8 cellular contexts compared by ENCODE assay signal in the genomic region with DNA sequence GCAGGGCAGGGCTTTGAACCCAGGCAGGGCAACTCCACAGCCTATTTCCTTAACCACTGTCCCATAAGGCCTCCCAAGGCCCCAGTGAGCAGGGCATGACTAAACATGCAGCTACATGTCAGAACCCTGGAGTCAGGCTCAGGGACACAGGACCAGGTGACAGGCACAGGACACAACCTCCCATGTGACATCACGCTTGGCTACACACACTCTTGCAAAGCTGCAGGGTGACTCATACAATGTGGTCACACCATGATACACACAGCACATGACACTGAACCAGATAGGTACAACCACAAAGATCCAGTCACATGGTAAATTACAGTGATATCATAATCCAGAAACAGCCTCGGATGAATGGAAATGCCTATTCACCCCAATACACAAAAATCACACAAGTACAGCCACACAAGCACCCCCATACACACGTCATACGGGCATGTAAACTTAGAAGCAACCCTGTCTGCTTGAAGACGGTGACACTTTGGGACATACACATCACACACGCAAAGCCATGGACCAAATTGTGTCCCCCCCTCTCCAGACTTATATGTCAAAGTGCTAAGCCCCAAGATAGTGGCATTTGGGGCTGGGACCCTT. TPM values are rescaled to one million over a fixed set of nuclear protein-coding genes. Genes with fewer than 3 reads are reported as not detected.
DNase-seq lines count a peak whose midpoint lies in the region; ATAC-seq and TF ChIP-seq lines count a peak whose summit lies in the region.

No MANE protein-coding gene starts in this region.

- H3K9me3 ChIP-seq in spleen: peaks cover 0 to 9% (median 2%) of the 10 kb centered on the region in 8 donors

- peaks cover 7% of the 10 kb centered on the region for H3K27me3 Mint-ChIP-seq in activated CD4-positive, alpha-beta memory T cell treated with anti-CD3 and anti-CD28 coated beads, Interleukin-2, amount 10 ng/mL, durations not matched to agents 7 days and 5 days

- TF ChIP-seq POLR2A in spleen (IDR thresholded peaks at IDR 0.05): no peak

- H3K4me3 Mint-ChIP-seq in activated CD4-positive, alpha-beta memory T cell treated with anti-CD3 and anti-CD28 coated beads, Interleukin-2, amount 10 ng/mL, durations not matched to agents 7 days and 5 days: no peak overlapping the region

- no peak overlapping the region for H3K27ac Mint-ChIP-seq in activated CD4-positive, alpha-beta memory T cell treated with anti-CD3 and anti-CD28 coated beads, Interleukin-2, amount 10 ng/mL, durations not matched to agents 7 days and 5 days

- CTCF ChIA-PET in activated CD4-positive, alpha-beta memory T cell treated with anti-CD3 and anti-CD28 coated beads, Interleukin-2, amount 10 ng/mL, durations not matched to agents 7 days and 5 days (lab: Charles Lee): no interaction called here

- peak overlapping the region in 3 of 8 donors; percentile 5 to 46 (median 11) for H3K27ac ChIP-seq in spleen

- intact Hi-C loops in spleen (cut with DNase I; ENCODE audit: low total_unique reads): no loop called here

- TF ChIP-seq CTCF in spleen (IDR thresholded peaks at IDR 0.05 in 8 of 11, conservative IDR thresholded peaks at IDR 0.05 in 3 of 11): no peak

- no peaks in the 10 kb centered on the region for H3K4me1 ChIP-seq in spleen

- 62 to 74% (median 68%) methylated on average over 5 to 6 of the region's 6 CpGs for WGBS in spleen, 5 donors

- peak; percentile 75 to 85 for ATAC-seq in activated CD4-positive, CD25-positive, alpha-beta regulatory T cell treated with anti-CD3 and anti-CD28 coated beads, Interleukin-2, amount 50 U/mL, for 24 hours
- peak; percentile 73 for ATAC-seq in GM21528 (IDR thresholded peaks at IDR 0.05; ENCODE audit: low FRiP score, unreplicated experiment)

- H3K36me3 Mint-ChIP-seq in activated CD4-positive, alpha-beta memory T cell treated with anti-CD3 and anti-CD28 coated beads, Interleukin-2, amount 10 ng/mL, durations not matched to agents 7 days and 5 days (ENCODE audit: low read depth): no peaks in the 10 kb centered on the region

- no peak for DNase-seq in activated CD4-positive, CD25-positive, alpha-beta regulatory T cell treated with anti-CD3 and anti-CD28 coated beads, Interleukin-2, amount 50 U/mL, for 72 hours
- DNase-seq in HPDE6-E6E7 (ENCODE audit: extremely low spot score): peak; percentile 27
- DNase-seq in activated CD4-positive, alpha-beta memory T cell treated with anti-CD3 and anti-CD28 coated beads, Interleukin-2, amount 10 ng/mL, durations not matched to agents 7 days and 5 days: peak; percentile 28
- DNase-seq in spleen: peak; percentile 83
- no peak for DNase-seq in NCI-H524 (lab: John Stamatoyannopoulos, UW)
- DNase-seq in stimulated activated naive CD4-positive, alpha-beta T cell treated with Interleukin-2 at 50 U/mL for 16 hours (lab: John Stamatoyannopoulos, UW): no peak

- peaks cover 0 to 61% (median 0%) of the 10 kb centered on the region in 7 donors for H3K27me3 ChIP-seq in spleen (replicated peaks in 1 of 7)

- POLR2A ChIA-PET in activated CD4-positive, alpha-beta memory T cell treated with anti-CD3 and anti-CD28 coated beads, Interleukin-2, amount 10 ng/mL, durations not matched to agents 7 days and 5 days (lab: Charles Lee): no interaction called here

- no peaks in the 10 kb centered on the region for H3K36me3 ChIP-seq in spleen

- H3K4me3 ChIP-seq in spleen: no peak overlapping the region

- H3K9me3 Mint-ChIP-seq in activated CD4-positive, alpha-beta memory T cell treated with anti-CD3 and anti-CD28 coated beads, Interleukin-2, amount 10 ng/mL, durations not matched to agents 7 days and 5 days: peaks cover 12% of the 10 kb centered on the region

- no peaks in the 10 kb centered on the region for H3K4me1 Mint-ChIP-seq in activated CD4-positive, alpha-beta memory T cell treated with anti-CD3 and anti-CD28 coated beads, Interleukin-2, amount 10 ng/mL, durations not matched to agents 7 days and 5 days

RNA-seq across cellular contexts. Expression of a gene that starts 14.5 kb away (rescaled TPM):
- not detected for total RNA-seq in activated CD4-positive, alpha-beta memory T cell treated with anti-CD3 and anti-CD28 coated beads, Interleukin-2, amount 10 ng/mL, durations not matched to agents 7 days and 5 days
- not detected for total RNA-seq in spleen
- polyA plus RNA-seq in spleen: under 1 TPM; 0.19 to 0.26 (median 0.20) TPM

RNA-seq across cellular contexts. Expression of a gene that starts 23.5 kb away (rescaled TPM):
- total RNA-seq in activated CD4-positive, alpha-beta memory T cell treated with anti-CD3 and anti-CD28 coated beads, Interleukin-2, amount 10 ng/mL, durations not matched to agents 7 days and 5 days: under 1 TPM in 1 of 2 experiments, not detected in 1; 0.35 TPM
- 1 to 10 TPM in 1 of 7 donors, under 1 TPM in 1, not detected in 5; 0.37 to 1.2 TPM for total RNA-seq in spleen
- under 1 TPM; 0.65 to 0.86 (median 0.65) TPM for polyA plus RNA-seq in spleen

RNA-seq across cellular contexts. Expression of a gene that starts 42.0 kb away (rescaled TPM):
- not detected for total RNA-seq in activated CD4-positive, alpha-beta memory T cell treated with anti-CD3 and anti-CD28 coated beads, Interleukin-2, amount 10 ng/mL, durations not matched to agents 7 days and 5 days
- total RNA-seq in spleen: not detected
- under 1 TPM in 1 of 3 donors, not detected in 2; 0.03 TPM for polyA plus RNA-seq in spleen

RNA-seq across cellular contexts. Expression of a gene that starts 56.1 kb away (rescaled TPM):
- not detected for total RNA-seq in activated CD4-positive, alpha-beta memory T cell treated with anti-CD3 and anti-CD28 coated beads, Interleukin-2, amount 10 ng/mL, durations not matched to agents 7 days and 5 days
- under 1 TPM in 1 of 7 donors, not detected in 6; 0.79 TPM for total RNA-seq in spleen
- under 1 TPM in 1 of 3 donors, not detected in 2; 0.13 TPM for polyA plus RNA-seq in spleen

Comparison
In these comparisons a context has a peak if more than half of its experiments do, and no peak if none do; other contexts are left out.
1. DNase-seq: peak in HPDE6-E6E7 (single experiment), activated CD4-positive, alpha-beta memory T cell treated with anti-CD3 and anti-CD28 coated beads, Interleukin-2, amount 10 ng/mL, durations not matched to agents 7 days and 5 days (single experiment) and spleen (single experiment); none in activated CD4-positive, CD25-positive, alpha-beta regulatory T cell treated with anti-CD3 and anti-CD28 coated beads, Interleukin-2, amount 50 U/mL, for 72 hours (single experiment), NCI-H524 (0 of 2) and stimulated activated naive CD4-positive, alpha-beta T cell treated with Interleukin-2 at 50 U/mL for 16 hours (single experiment).